ENCODE assay signal across 1 cellular context in the genomic region with DNA sequence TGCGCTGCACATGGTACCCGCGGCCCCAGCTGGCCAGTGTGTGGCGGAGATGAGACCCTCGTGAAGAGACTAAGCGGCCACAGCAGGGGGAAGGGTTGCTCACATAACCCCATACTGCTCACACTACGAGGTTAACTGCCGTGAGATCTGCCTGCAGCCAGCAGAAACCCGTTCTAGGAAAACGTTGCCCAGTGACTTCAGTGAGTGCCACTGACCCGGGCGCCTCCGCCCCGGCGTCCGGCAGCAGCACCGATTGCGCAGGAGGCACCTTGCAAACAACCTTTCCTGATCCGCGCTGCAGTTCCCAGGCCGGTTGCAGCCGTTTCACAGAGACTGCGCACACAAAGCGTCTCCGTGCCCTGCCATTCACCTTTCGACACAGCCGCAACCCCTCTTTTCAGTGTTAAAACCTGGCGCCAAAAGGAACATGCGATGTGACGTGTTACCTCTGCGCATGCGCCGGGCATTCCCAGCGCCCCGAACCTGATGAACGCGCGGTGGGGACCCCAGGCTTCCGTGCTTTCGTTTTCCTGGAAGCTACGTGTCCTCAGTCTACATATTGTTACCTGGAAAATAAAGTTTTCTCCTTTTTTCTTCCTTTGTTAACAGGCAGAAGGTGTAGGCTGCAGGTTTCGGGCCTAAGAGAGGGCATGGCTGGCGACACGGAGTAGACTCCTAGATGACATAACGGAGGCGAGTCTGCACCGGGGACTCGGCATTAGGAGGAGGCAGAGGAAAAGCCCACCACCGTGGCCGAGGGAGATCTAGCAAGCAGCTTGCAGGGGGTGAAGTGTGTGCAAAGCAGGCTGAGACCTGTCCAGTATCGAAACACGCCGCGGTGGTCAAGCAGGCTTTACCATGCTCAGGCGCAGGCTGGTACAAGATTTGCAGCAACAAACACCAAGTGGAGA.
TF ChIP-seq lines count a peak whose summit lies in the region.

No MANE protein-coding gene starts in this region.

TF ChIP-seq in HepG2, 621 proteins besides CTCF, POLR2A, EP300 and RAD21 (continued from another document and continues in another):
- TF ChIP-seq PRDM10 (CRISPR knock-in tag; IDR thresholded peaks at IDR 0.05; ENCODE audit: low read depth): no peak
- peak; percentile 36; the same call in 1 of the 2 replicates for TF ChIP-seq ZNF263 (CRISPR knock-in tag; IDR thresholded peaks at IDR 0.05)
- TF ChIP-seq ZNF839 (CRISPR knock-in tag; IDR thresholded peaks at IDR 0.05; ENCODE audit: borderline replicate concordance): peak; percentile 38; the same call in 1 of the 2 replicates
- TF ChIP-seq ZNF619 (CRISPR knock-in tag; IDR thresholded peaks at IDR 0.05): no peak; the same call in 1 of the 2 replicates
- no peak for TF ChIP-seq ZNF24 (IDR thresholded peaks at IDR 0.05)
- TF ChIP-seq AKNA (CRISPR knock-in tag; IDR thresholded peaks at IDR 0.05; ENCODE audit: borderline replicate concordance): peak; percentile 78; the same call in 1 of the 2 replicates
- TF ChIP-seq TEAD2 (CRISPR knock-in tag; IDR thresholded peaks at IDR 0.05): peak; percentile 21; the same call in 1 of the 2 replicates
- TF ChIP-seq, protein P1, sequence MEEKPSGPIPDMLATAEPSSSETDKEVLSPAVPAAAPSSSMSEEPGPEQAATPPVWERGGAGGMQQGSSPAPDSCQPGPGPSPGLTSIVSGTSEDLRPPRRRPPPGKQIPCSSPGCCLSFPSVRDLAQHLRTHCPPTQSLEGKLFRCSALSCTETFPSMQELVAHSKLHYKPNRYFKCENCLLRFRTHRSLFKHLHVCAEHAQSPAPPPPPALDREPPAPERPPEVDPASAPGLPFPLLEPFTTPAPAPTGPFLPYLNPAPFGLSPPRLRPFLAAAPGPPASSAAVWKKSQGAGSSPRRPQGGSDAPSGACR (CRISPR knock-in tag; IDR thresholded peaks at IDR 0.05): peak; percentile 83; the same call in 1 of the 2 replicates
- TF ChIP-seq ZFP82 (CRISPR knock-in tag; IDR thresholded peaks at IDR 0.05; ENCODE audit: borderline replicate concordance): no peak
- no peak for TF ChIP-seq ZNF12 (CRISPR knock-in tag; IDR thresholded peaks at IDR 0.05)
- no peak for TF ChIP-seq ZNF282 (IDR thresholded peaks at IDR 0.05; ENCODE audit: partially characterized antibody)
- TF ChIP-seq PRPF4 (IDR thresholded peaks at IDR 0.05; ENCODE audit: low read depth, low read length, poor library complexity, severe bottlenecking): no peak
- peak; percentile 51; the same call in 1 of the 2 replicates for TF ChIP-seq ZNF691 (CRISPR knock-in tag; IDR thresholded peaks at IDR 0.05; ENCODE audit: borderline replicate concordance, low read depth)
- TF ChIP-seq NCOA1 (CRISPR knock-in tag; IDR thresholded peaks at IDR 0.05): no peak
- TF ChIP-seq PITX1 (CRISPR knock-in tag; IDR thresholded peaks at IDR 0.05): no peak
- TF ChIP-seq ZNF296 (CRISPR knock-in tag; conservative IDR thresholded peaks at IDR 0.05): no peak
- TF ChIP-seq, protein P2, sequence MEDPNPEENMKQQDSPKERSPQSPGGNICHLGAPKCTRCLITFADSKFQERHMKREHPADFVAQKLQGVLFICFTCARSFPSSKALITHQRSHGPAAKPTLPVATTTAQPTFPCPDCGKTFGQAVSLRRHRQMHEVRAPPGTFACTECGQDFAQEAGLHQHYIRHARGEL (CRISPR knock-in tag; IDR thresholded peaks at IDR 0.05): no peak
- no peak for TF ChIP-seq ZNF276 (CRISPR knock-in tag; IDR thresholded peaks at IDR 0.05; ENCODE audit: low read depth)
- TF ChIP-seq, protein P3, sequence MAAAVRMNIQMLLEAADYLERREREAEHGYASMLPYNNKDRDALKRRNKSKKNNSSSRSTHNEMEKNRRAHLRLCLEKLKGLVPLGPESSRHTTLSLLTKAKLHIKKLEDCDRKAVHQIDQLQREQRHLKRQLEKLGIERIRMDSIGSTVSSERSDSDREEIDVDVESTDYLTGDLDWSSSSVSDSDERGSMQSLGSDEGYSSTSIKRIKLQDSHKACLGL (CRISPR knock-in tag; IDR thresholded peaks at IDR 0.05): 0 out of 2 replicates have a peak, but pooled peaks have one; percentile 80
- TF ChIP-seq ZNF776 (CRISPR knock-in tag; IDR thresholded peaks at IDR 0.05): no peak
- no peak for TF ChIP-seq ARNTL (CRISPR knock-in tag; IDR thresholded peaks at IDR 0.05)
- TF ChIP-seq JARID2 (CRISPR knock-in tag; IDR thresholded peaks at IDR 0.05; ENCODE audit: insufficient replicate concordance): no peak
- TF ChIP-seq MTF2 (CRISPR knock-in tag; IDR thresholded peaks at IDR 0.05; ENCODE audit: borderline replicate concordance): peak; percentile 69; the same call in 1 of the 2 replicates
- TF ChIP-seq THRA (CRISPR knock-in tag; IDR thresholded peaks at IDR 0.05; ENCODE audit: borderline replicate concordance): no peak
- no peak for TF ChIP-seq HNRNPH1 (optimal IDR thresholded peaks at IDR 0.05; ENCODE audit: low read depth, low read length)
- no peak; the same call in 1 of the 2 replicates for TF ChIP-seq YEATS4 (CRISPR knock-in tag; IDR thresholded peaks at IDR 0.05; ENCODE audit: borderline replicate concordance)
- TF ChIP-seq ZFP90 (CRISPR knock-in tag; IDR thresholded peaks at IDR 0.05; ENCODE audit: borderline replicate concordance): peak; percentile 40; the same call in 1 of the 2 replicates
- no peak for TF ChIP-seq SP140L (CRISPR knock-in tag; IDR thresholded peaks at IDR 0.05; ENCODE audit: borderline replicate concordance)
- no peak for TF ChIP-seq ZNF382 (CRISPR knock-in tag; IDR thresholded peaks at IDR 0.05; ENCODE audit: borderline replicate concordance)
- peak; percentile 15; the same call in 1 of the 2 replicates for TF ChIP-seq ZNF136 (CRISPR knock-in tag; IDR thresholded peaks at IDR 0.05; ENCODE audit: low read depth)
- peak; percentile 62 for TF ChIP-seq CEBPG (CRISPR knock-in tag; IDR thresholded peaks at IDR 0.05)
- no peak for TF ChIP-seq ONECUT2 (CRISPR knock-in tag; IDR thresholded peaks at IDR 0.05)
- TF ChIP-seq CEBPZ (IDR thresholded peaks at IDR 0.05; ENCODE audit: low read length): no peak
- no peak for TF ChIP-seq LBX2 (CRISPR knock-in tag; IDR thresholded peaks at IDR 0.05; ENCODE audit: borderline replicate concordance)
